ENCODE assay signal across 8 cellular contexts in the genomic region with DNA sequence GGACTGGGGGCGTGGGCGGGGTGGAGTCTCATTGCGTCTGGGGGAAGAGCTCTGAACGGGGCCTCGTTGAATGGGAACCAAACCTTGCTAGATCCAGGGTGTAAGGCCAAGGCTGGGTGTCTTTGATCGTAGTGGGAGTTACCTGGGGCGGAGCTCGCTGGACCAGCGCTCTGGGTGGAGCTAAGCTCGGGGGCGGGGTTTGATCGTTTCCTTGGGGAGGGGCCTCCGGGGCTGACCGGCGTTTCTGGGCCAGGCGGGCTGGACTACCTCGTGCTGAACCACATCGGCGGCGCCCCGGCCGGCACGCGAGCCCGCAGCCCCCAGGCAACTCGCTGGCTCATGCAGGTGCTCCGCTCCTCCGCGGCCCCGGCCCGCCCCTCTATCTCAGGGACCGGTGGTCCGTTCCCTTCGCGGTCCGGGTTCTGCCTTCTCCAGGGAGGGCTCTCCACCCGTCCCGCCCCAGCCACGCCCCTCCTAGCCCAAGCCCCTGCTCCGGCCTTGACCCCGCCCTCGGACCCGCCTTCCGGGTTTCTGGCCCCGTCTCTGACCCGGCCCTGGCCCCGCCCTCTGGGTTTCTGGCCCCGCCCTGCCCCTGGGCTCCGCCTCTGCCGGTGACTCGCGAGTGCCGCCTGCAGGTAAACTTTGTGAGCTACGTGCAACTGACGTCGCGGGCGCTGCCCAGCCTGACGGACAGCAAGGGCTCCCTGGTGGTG.
DNase-seq lines count a peak whose midpoint lies in the region; ATAC-seq lines count a peak whose summit lies in the region.

No MANE protein-coding gene starts in this region.

- ATAC-seq in GM19397 (IDR thresholded peaks at IDR 0.05; ENCODE audit: unreplicated experiment) (peak; percentile 62), HG03571 (IDR thresholded peaks at IDR 0.05; ENCODE audit: unreplicated experiment) (peak; percentile 36)

- DNase-seq in C1 segment of cervical spinal cord (lab: John Stamatoyannopoulos, UW) (peak; percentile 51 to 92 (median 84)), epidermal melanocyte (ENCODE audit: insufficient read length, low spot score) (peak; percentile 90), midbrain (lab: John Stamatoyannopoulos, UW) (peak; percentile 82)
- DNase-seq in NK-92 treated with Interleukin-12 subunit alpha and Interleukin-12 subunit beta, amount 100 ng/mL, for 24 hours (lab: John Stamatoyannopoulos, UW): peak; percentile 88
- peak; percentile 71 for DNase-seq in activated CD8-positive, alpha-beta memory T cell treated with anti-CD3 and anti-CD28 coated beads, Interleukin-2, amount 50 U/mL, for 1 hour (ENCODE audit: extremely low read depth)
- DNase-seq in stimulated activated CD8-positive, alpha-beta memory T cell treated with anti-CD3 and anti-CD28 coated beads, Interleukin-15, amount 100 ng/mL, for 4 hours (ENCODE audit: low read depth in 2 of 2): peak; percentile 90 to 91

Comparison
In these comparisons a context has a peak if more than half of its experiments do, and no peak if none do; other contexts are left out.
1. Peak in every context shown above with its lines: DNase-seq and ATAC-seq.